Comparison of ENCODE assay signal across 24 cellular contexts in genomic region chr1:30120268-30121000, GRCh38.
"Had no signal": no experiment of that assay in that cellular context is flagged by ENCODE, and none has a peak within 500 bp of the region (broad histone marks: within the 10 kb centered on the region; RNA-seq: fewer than 3 reads in every experiment).

No MANE protein-coding gene starts in this region.

- H3K4me3 Mint-ChIP-seq: activated CD4-positive, alpha-beta memory T cell treated with anti-CD3 and anti-CD28 coated beads for 36 hours; activated CD4-positive, alpha-beta T cell treated with anti-CD3 and anti-CD28 coated beads, Interleukin-2, amount 10 ng/mL, durations not matched to agents 7 days and 5 days; activated naive CD8-positive, alpha-beta T cell treated with anti-CD3 and anti-CD28 coated beads for 36 hours; activated T-cell treated with anti-CD3 and anti-CD28 coated beads, Interleukin-2, amount 50 U/mL, for 4 hours; T-helper 1 cell treated with Interleukin-12 subunit alpha and Interleukin-12 subunit beta and Interleukin-4 antibody, amounts not matched to agents 30 μg/mL and 1 μg/mL, for 36 hours had no signal

- H3K9me3 ChIP-seq: adrenal gland, breast epithelium, MG63, Peyer's patch had no signal

- ATAC-seq: activated T-cell treated with anti-CD3 and anti-CD28 coated beads, Interleukin-2, amount 50 U/mL, for 4 hours had no signal

- H3K27ac Mint-ChIP-seq: activated CD4-positive, alpha-beta memory T cell treated with anti-CD3 and anti-CD28 coated beads for 36 hours; activated CD4-positive, alpha-beta T cell treated with anti-CD3 and anti-CD28 coated beads, Interleukin-2, amount 10 ng/mL, durations not matched to agents 7 days and 5 days; activated naive CD8-positive, alpha-beta T cell treated with anti-CD3 and anti-CD28 coated beads for 36 hours; T-helper 1 cell treated with Interleukin-12 subunit alpha and Interleukin-12 subunit beta and Interleukin-4 antibody, amounts not matched to agents 30 μg/mL and 1 μg/mL, for 36 hours had no signal

- H3K4me1 Mint-ChIP-seq: activated CD4-positive, alpha-beta T cell treated with anti-CD3 and anti-CD28 coated beads, Interleukin-2, amount 10 ng/mL, durations not matched to agents 7 days and 5 days; activated naive CD8-positive, alpha-beta T cell treated with anti-CD3 and anti-CD28 coated beads for 36 hours had no signal

- H3K27me3 ChIP-seq: adrenal gland, breast epithelium, MG63, Peyer's patch had no signal

- H3K36me3 Mint-ChIP-seq: activated CD4-positive, alpha-beta memory T cell treated with anti-CD3 and anti-CD28 coated beads for 36 hours; activated naive CD8-positive, alpha-beta T cell treated with anti-CD3 and anti-CD28 coated beads for 36 hours had no signal

- H3K9me3 Mint-ChIP-seq: activated CD4-positive, alpha-beta memory T cell treated with anti-CD3 and anti-CD28 coated beads for 36 hours; activated CD4-positive, alpha-beta T cell treated with anti-CD3 and anti-CD28 coated beads, Interleukin-2, amount 10 ng/mL, durations not matched to agents 7 days and 5 days; activated naive CD8-positive, alpha-beta T cell treated with anti-CD3 and anti-CD28 coated beads for 36 hours; activated T-cell treated with anti-CD3 and anti-CD28 coated beads, Interleukin-2, amount 50 U/mL, for 4 hours; T-helper 1 cell treated with Interleukin-12 subunit alpha and Interleukin-12 subunit beta and Interleukin-4 antibody, amounts not matched to agents 30 μg/mL and 1 μg/mL, for 36 hours had no signal

- H3K4me3 ChIP-seq: adrenal gland, breast epithelium, MG63, Peyer's patch had no signal

- H3K4me1 ChIP-seq: adrenal gland, breast epithelium, Peyer's patch had no signal

- DNase-seq: activated CD4-positive, alpha-beta memory T cell treated with anti-CD3 and anti-CD28 coated beads for 36 hours; activated CD4-positive, alpha-beta T cell treated with anti-CD3 and anti-CD28 coated beads, Interleukin-2, amount 10 ng/mL, durations not matched to agents 7 days and 5 days; activated CD4-positive, CD25-positive, alpha-beta regulatory T cell; activated CD8-positive, alpha-beta memory T cell treated with anti-CD3 and anti-CD28 coated beads for 24 hours; activated effector memory CD4-positive, alpha-beta T cell treated with anti-CD3 and anti-CD28 coated beads, Interleukin-2, amount 50 U/mL, for 16 hours; activated naive CD4-positive, alpha-beta T cell treated with Interleukin-2 at 50 U/mL for 16 hours; activated naive CD8-positive, alpha-beta T cell treated with anti-CD3 and anti-CD28 coated beads for 36 hours; activated T-cell treated with anti-CD3 and anti-CD28 coated beads, Interleukin-2, amount 50 U/mL, for 4 hours; adrenal gland; aorta; central memory CD4-positive, alpha-beta T cell; MG63; MV-4-11; NCI-H1092 treated with DMSO at 0.1 percent for 48 hours; NCI-H1417 treated with DMSO at 0.1 percent for 48 hours; NCI-H1694 treated with DMSO at 0.1 percent for 48 hours; NCI-H2029 treated with DMSO at 0.1 percent for 48 hours; NCI-H345; NCI-H510A; Peyer's patch; SHP77 treated with DMSO at 0.1 percent for 48 hours had no signal

- H3K27me3 Mint-ChIP-seq: activated CD4-positive, alpha-beta memory T cell treated with anti-CD3 and anti-CD28 coated beads for 36 hours; activated CD4-positive, alpha-beta T cell treated with anti-CD3 and anti-CD28 coated beads, Interleukin-2, amount 10 ng/mL, durations not matched to agents 7 days and 5 days had no signal

- H3K36me3 ChIP-seq: adrenal gland, breast epithelium, MG63, Peyer's patch had no signal

- H3K27ac ChIP-seq: adrenal gland, breast epithelium, Peyer's patch, VCaP had no signal
